In the genomic region with DNA sequence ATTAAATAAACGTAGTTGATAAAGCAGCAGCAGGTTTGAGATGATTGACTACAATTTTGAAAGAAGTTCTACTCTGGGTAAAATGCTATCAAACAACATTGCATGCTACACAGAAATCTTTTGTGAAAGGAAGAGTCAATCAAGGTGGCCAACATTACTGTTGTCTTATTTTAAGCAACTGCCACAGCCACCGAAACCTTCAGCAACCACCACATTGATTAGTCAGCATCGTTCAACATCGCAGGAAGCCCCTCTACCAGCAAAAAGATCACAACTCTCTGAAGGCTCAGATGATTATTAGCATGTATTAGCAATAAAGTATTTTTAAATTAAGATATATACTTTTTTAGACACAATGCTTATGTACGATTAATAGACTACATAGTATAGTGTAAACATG, we compare ENCODE assay signal across 26 cellular contexts.
"Had no signal": no experiment of that assay in that cellular context is flagged by ENCODE, and none has a peak within 500 bp of the region (broad histone marks: within the 10 kb centered on the region; RNA-seq: fewer than 3 reads in every experiment).

No MANE protein-coding gene starts in this region.

- H3K27me3 ChIP-seq: neural progenitor cell, ovary, right lobe of liver, sigmoid colon, suprapubic skin, testis, tibial artery, transverse colon, upper lobe of right lung, uterus had no signal

- H3K79me2 ChIP-seq: parathyroid adenoma had no signal

- H3K4me3 ChIP-seq: neural progenitor cell, ovary, psoas muscle, right lobe of liver, sigmoid colon, suprapubic skin, testis, tibial artery, transverse colon, upper lobe of right lung, uterus had no signal

- H2AFZ ChIP-seq: neural progenitor cell, parathyroid adenoma had no signal

- H3K36me3 ChIP-seq: neural progenitor cell, ovary, transverse colon, upper lobe of right lung, uterus had no signal

- H3K4me2 ChIP-seq: neural progenitor cell had no signal

- ATAC-seq: natural killer cell; psoas muscle; right cardiac atrium; right lobe of liver; stimulated activated memory B cell treated with anti-CD40 and anti-IgM and Interleukin-4, amounts not matched to agents 10 μg/mL and 1 μg/mL and 100 μg/mL, for 72 hours; stimulated activated naive CD8-positive, alpha-beta T cell treated with anti-CD3 and anti-CD28 coated beads, Interleukin-15, amount 100 ng/mL, for 72 hours; stimulated activated naive CD8-positive, alpha-beta T cell treated with anti-CD3 and anti-CD28 coated beads, Interleukin-15, Interleukin-2, amounts not matched to agents 100 U/mL and 50 U/mL, for 24 hours; upper lobe of right lung had no signal

- H3K9ac ChIP-seq: neural progenitor cell, parathyroid adenoma had no signal

- H3K4me1 ChIP-seq: neural progenitor cell, parathyroid adenoma, psoas muscle, right lobe of liver, sigmoid colon, suprapubic skin, testis, tibial artery, transverse colon, upper lobe of right lung, uterus had no signal

- DNase-seq: natural killer cell; occipital lobe; ovary; posterior cingulate gyrus; psoas muscle; right cardiac atrium; right lobe of liver; sigmoid colon; small intestine; stimulated activated CD4-positive, alpha-beta T cell treated with anti-CD3 and anti-CD28 coated beads, Interleukin-15, amount 100 ng/mL, for 24 hours; stimulated activated CD4-positive, alpha-beta T cell treated with anti-CD3 and anti-CD28 coated beads, Interleukin-4, amount 100 ng/mL, for 1 hour; stimulated activated CD4-positive, alpha-beta T cell treated with anti-CD3 and anti-CD28 coated beads, Interleukin-4, amount 100 ng/mL, for 4 hours; stimulated activated CD8-positive, alpha-beta memory T cell treated with anti-CD3 and anti-CD28 coated beads, Interleukin-4, amount 100 ng/mL, for 48 hours; stimulated activated naive CD4-positive, alpha-beta T cell; stimulated activated naive CD8-positive, alpha-beta T cell treated with anti-CD3 and anti-CD28 coated beads, Interleukin-15, amount 100 ng/mL, for 72 hours; stimulated activated naive CD8-positive, alpha-beta T cell treated with anti-CD3 and anti-CD28 coated beads, Interleukin-15, Interleukin-2, amounts not matched to agents 100 U/mL and 50 U/mL, for 24 hours; substantia nigra; testis; tibial artery; transverse colon; upper lobe of right lung; uterus had no signal

- H3K27ac ChIP-seq: neural progenitor cell, ovary, parathyroid adenoma, psoas muscle, right lobe of liver, sigmoid colon, suprapubic skin, testis, tibial artery, transverse colon, upper lobe of right lung, uterus had no signal

- H3K9me3 ChIP-seq: ovary, psoas muscle, right lobe of liver, sigmoid colon, suprapubic skin, testis, tibial artery, transverse colon, upper lobe of right lung, uterus had no signal
